ENCODE assay signal across 1 cellular context in genomic region chr3:4271834-4272233, GRCh38.
TF ChIP-seq lines count a peak whose summit lies in the region.

No MANE protein-coding gene starts in this region.

TF ChIP-seq in K562, 482 proteins besides CTCF, POLR2A, EP300 and RAD21 (continued from another document):
- no peak for TF ChIP-seq TEAD2 (tag; IDR thresholded peaks at IDR 0.05)
